In genomic region chr11:72740562-72741428, GRCh38 we compare ENCODE assay signal across 1 cellular context.
TF ChIP-seq lines count a peak whose summit lies in the region.

No MANE protein-coding gene starts in this region.

TF ChIP-seq in GM23338, 12 proteins besides CTCF, POLR2A, EP300 and RAD21 (continued from another document):
- TF ChIP-seq REST (IDR thresholded peaks at IDR 0.05; ENCODE audit: unreplicated experiment) = no peak
- no peak for TF ChIP-seq EZH2 (IDR thresholded peaks at IDR 0.05; ENCODE audit: low read depth, unreplicated experiment)
- no peak for TF ChIP-seq STAT1 (IDR thresholded peaks at IDR 0.05; ENCODE audit: unreplicated experiment)
- TF ChIP-seq NANOG (IDR thresholded peaks at IDR 0.05; ENCODE audit: borderline replicate concordance) = no peak
- TF ChIP-seq, protein P1, sequence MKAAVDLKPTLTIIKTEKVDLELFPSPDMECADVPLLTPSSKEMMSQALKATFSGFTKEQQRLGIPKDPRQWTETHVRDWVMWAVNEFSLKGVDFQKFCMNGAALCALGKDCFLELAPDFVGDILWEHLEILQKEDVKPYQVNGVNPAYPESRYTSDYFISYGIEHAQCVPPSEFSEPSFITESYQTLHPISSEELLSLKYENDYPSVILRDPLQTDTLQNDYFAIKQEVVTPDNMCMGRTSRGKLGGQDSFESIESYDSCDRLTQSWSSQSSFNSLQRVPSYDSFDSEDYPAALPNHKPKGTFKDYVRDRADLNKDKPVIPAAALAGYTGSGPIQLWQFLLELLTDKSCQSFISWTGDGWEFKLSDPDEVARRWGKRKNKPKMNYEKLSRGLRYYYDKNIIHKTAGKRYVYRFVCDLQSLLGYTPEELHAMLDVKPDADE (IDR thresholded peaks at IDR 0.05) = no peak
